Comparison of ENCODE assay signal across 25 cellular contexts in genomic region chr5:149181702-149182101, GRCh38. TPM values are rescaled to one million over a fixed set of nuclear protein-coding genes. Genes with fewer than 3 reads are reported as not detected.
"Had no signal": no experiment of that assay in that cellular context is flagged by ENCODE, and none has a peak within 500 bp of the region (broad histone marks: within the 10 kb centered on the region; RNA-seq: fewer than 3 reads in every experiment).

No MANE protein-coding gene starts in this region.

- H3K4me1 ChIP-seq: left lung, neural progenitor cell, prostate gland, stomach, testis had no signal

- H3K4me3 ChIP-seq: dorsolateral prefrontal cortex, heart right ventricle, left lung, neural progenitor cell, prostate gland, right atrium auricular region, stomach, testis, tibial artery had no signal

- H3K27ac ChIP-seq: foreskin keratinocyte, left lung, neural progenitor cell, prostate gland, stomach, testis, tibial artery had no signal

- H2AFZ ChIP-seq: neural progenitor cell had no signal

- H3K9me3 ChIP-seq: heart right ventricle, left lung, prostate gland, right atrium auricular region, stomach, testis, tibial artery had no signal

- H3K27ac Mint-ChIP-seq: naive thymus-derived CD4-positive, alpha-beta T cell; nephron; neural progenitor cell; stimulated activated effector memory CD8-positive, alpha-beta T cell treated with anti-CD3 and anti-CD28 coated beads, Interleukin-12 subunit alpha, Interleukin-12 subunit beta, amount 100 ng/mL, for 72 hours; type B pancreatic cell had no signal

- H3K36me3 Mint-ChIP-seq: naive thymus-derived CD4-positive, alpha-beta T cell; neural progenitor cell; stimulated activated effector memory CD8-positive, alpha-beta T cell treated with anti-CD3 and anti-CD28 coated beads, Interleukin-12 subunit alpha, Interleukin-12 subunit beta, amount 100 ng/mL, for 72 hours; type B pancreatic cell had no signal

- H3K4me2 ChIP-seq: neural progenitor cell had no signal

- H3K4me3 Mint-ChIP-seq: naive thymus-derived CD4-positive, alpha-beta T cell; nephron; neural progenitor cell; stimulated activated effector memory CD8-positive, alpha-beta T cell treated with anti-CD3 and anti-CD28 coated beads, Interleukin-12 subunit alpha, Interleukin-12 subunit beta, amount 100 ng/mL, for 72 hours; type B pancreatic cell had no signal

- H3K27me3 ChIP-seq: dorsolateral prefrontal cortex, foreskin keratinocyte, heart right ventricle, left lung, neural progenitor cell, right atrium auricular region, stomach, testis, tibial artery had no signal

- H3K36me3 ChIP-seq: neural progenitor cell, prostate gland, stomach had no signal

- H3K9ac ChIP-seq: neural progenitor cell had no signal

- DNase-seq: dorsolateral prefrontal cortex; effector CD4-positive, alpha-beta T cell; foreskin keratinocyte; glutamatergic neuron; heart right ventricle; hippocampal formation; left cardiac atrium; left lung; mesendoderm; midbrain; naive thymus-derived CD4-positive, alpha-beta T cell; nucleus accumbens; stimulated activated CD4-positive, alpha-beta T cell treated with anti-CD3 and anti-CD28 coated beads, Interleukin-2, amount 100 ng/mL, for 24 hours; stimulated activated CD4-positive, alpha-beta T cell treated with anti-CD3 and anti-CD28 coated beads, Interleukin-4, amount 100 ng/mL, for 24 hours; stimulated activated naive CD4-positive, alpha-beta T cell treated with Interleukin-2 at 50 U/mL for 16 hours; stomach; testis; tibial artery had no signal

- ATAC-seq: foreskin keratinocyte; heart right ventricle; left cardiac atrium; left lung; naive thymus-derived CD4-positive, alpha-beta T cell; sciatic nerve; stimulated activated effector memory CD8-positive, alpha-beta T cell treated with anti-CD3 and anti-CD28 coated beads, Interleukin-12 subunit alpha, Interleukin-12 subunit beta, amount 100 ng/mL, for 72 hours had no signal

- H3K9me3 Mint-ChIP-seq: naive thymus-derived CD4-positive, alpha-beta T cell; nephron; neural progenitor cell; stimulated activated effector memory CD8-positive, alpha-beta T cell treated with anti-CD3 and anti-CD28 coated beads, Interleukin-12 subunit alpha, Interleukin-12 subunit beta, amount 100 ng/mL, for 72 hours; type B pancreatic cell had no signal

- H3K4me1 Mint-ChIP-seq: naive thymus-derived CD4-positive, alpha-beta T cell; stimulated activated effector memory CD8-positive, alpha-beta T cell treated with anti-CD3 and anti-CD28 coated beads, Interleukin-12 subunit alpha, Interleukin-12 subunit beta, amount 100 ng/mL, for 72 hours had no signal

RNA-seq across cellular contexts. Expression of gene ABLIM3, which starts 40.4 kb away (rescaled TPM):
- polyA plus RNA-seq: naive thymus-derived CD4-positive, alpha-beta T cell had no signal
